In the genomic region with DNA sequence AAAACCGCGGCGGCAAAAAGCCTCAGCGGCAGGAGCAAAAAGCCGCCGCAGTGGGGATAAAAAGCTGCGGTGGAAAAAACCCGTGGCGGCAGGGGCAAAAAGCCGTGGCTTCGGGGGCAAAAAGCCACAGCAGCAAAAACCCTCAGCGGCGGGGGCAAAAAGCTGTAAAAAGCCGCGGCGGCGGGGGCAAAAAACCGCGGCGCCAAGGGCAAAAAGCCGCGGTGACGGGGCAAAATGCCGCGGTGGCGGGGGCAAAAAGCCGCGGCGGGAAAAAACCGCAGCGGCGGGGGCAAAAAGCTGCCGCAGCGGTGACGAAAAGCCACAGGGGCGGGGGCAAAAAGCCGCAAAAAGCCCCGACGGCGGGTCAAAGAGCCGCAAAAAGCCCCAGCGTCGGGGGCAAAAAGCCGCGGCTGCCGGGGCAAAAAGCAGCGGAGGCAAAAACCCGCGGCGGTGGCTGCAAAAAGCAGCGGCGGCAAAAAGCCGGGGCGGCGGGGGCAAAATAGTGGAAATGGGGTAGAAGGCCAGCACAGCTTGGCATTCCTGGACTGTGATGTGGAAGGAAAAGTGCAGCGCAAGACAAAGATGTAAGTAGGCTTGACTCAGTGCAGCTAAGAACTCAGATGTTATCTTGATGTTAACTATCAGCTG, we compare ENCODE assay signal across 1 cellular context.
TF ChIP-seq lines count a peak whose summit lies in the region.

No MANE protein-coding gene starts in this region.

TF ChIP-seq in GM12878, 131 proteins besides CTCF, POLR2A, EP300 and RAD21 (continued from another document):
- peak; percentile 99 for TF ChIP-seq SUZ12 (IDR thresholded peaks at IDR 0.05; ENCODE audit: unreplicated experiment)
- TF ChIP-seq MLLT1 (IDR thresholded peaks at IDR 0.05): no peak
- TF ChIP-seq TBL1XR1 (IDR thresholded peaks at IDR 0.05; ENCODE audit: low read depth, low read length): no peak
- TF ChIP-seq ATF2 (IDR thresholded peaks at IDR 0.05; ENCODE audit: low read length): no peak
